In genomic region chr15:98881526-98882517, GRCh38 we compare ENCODE assay signal across 1 cellular context.
TF ChIP-seq lines count a peak whose summit lies in the region.

No MANE protein-coding gene starts in this region.

TF ChIP-seq in K562, 482 proteins besides CTCF, POLR2A, EP300 and RAD21 (continued from another document):
- no peak for TF ChIP-seq ZNF318 (IDR thresholded peaks at IDR 0.05; ENCODE audit: borderline replicate concordance in 1 of 2, low read depth in 1 of 2)
- peak; percentile 58; the same call in 1 of the 2 replicates for TF ChIP-seq TFAP4 (CRISPR knock-in tag; IDR thresholded peaks at IDR 0.05; ENCODE audit: borderline replicate concordance)
- peak; percentile 77 for TF ChIP-seq DACH1 (IDR thresholded peaks at IDR 0.05; ENCODE audit: partially characterized antibody)
- no peak for TF ChIP-seq HES1 (IDR thresholded peaks at IDR 0.05; ENCODE audit: low read depth)
- no peak for TF ChIP-seq MLX (CRISPR knock-in tag; conservative IDR thresholded peaks at IDR 0.05)
